ENCODE assay signal across 8 cellular contexts in genomic region chr6:123715243-123715863, GRCh38.
DNase-seq lines count a peak whose midpoint lies in the region; ATAC-seq and FAIRE-seq lines count a peak whose summit lies in the region.

No MANE protein-coding gene starts in this region.

- H3K9ac ChIP-seq in GM23248 (no peak overlapping the region), adipocyte (ENCODE audit: low read length) (no peak overlapping the region)

- 14 to 21% methylated on average over 5 of the region's 5 CpGs for WGBS in GM23248 (ENCODE audit: low coverage in 1 of 2, low lambda C conversion rate in 2 of 2, missing lambda C conversion rate in 2 of 2), 2 experiments

- H3K36me3 ChIP-seq in GM23248 (ENCODE audit: low read depth) (no peaks in the 10 kb centered on the region), adipocyte (ENCODE audit: control insufficient read depth, insufficient read depth, low read length, severe bottlenecking) (no peaks in the 10 kb centered on the region)

- H3K4me3 ChIP-seq in GM23248 (no peak overlapping the region), adipocyte (ENCODE audit: low read length) (no peak overlapping the region)

- ATAC-seq in HG03025 (IDR thresholded peaks at IDR 0.05; ENCODE audit: low FRiP score, unreplicated experiment) (no peak), GM21390 (IDR thresholded peaks at IDR 0.05; ENCODE audit: unreplicated experiment) (no peak)

- no peak overlapping the region for H3K27ac ChIP-seq in GM23248

- in situ Hi-C loops in GM23248 (cut with MboI) = loop anchor here (10.0 kb wide), 1 partner anchor 301 kb away; no protein-coding TSS in a partner anchor

- no peaks in the 10 kb centered on the region for H4K20me1 ChIP-seq in GM23248 (ENCODE audit: insufficient read depth)

- H3F3A ChIP-seq in GM23248 (ENCODE audit: insufficient read depth) = no peaks in the 10 kb centered on the region

- DNase-seq in Daoy (ENCODE audit: low read depth) (peak; percentile 5), GM23248 (peak; percentile 49), NCI-H1105 treated with DMSO at 0.1 percent for 48 hours (lab: John Stamatoyannopoulos, UW) (peak; percentile 72), adipocyte (ENCODE audit: low read depth) (peak; percentile 7), GM19240 (ENCODE audit: insufficient read length, low spot score) (no peak)

- no peak overlapping the region for H2AFZ ChIP-seq in GM23248

- H3K9me2 ChIP-seq in GM23248 (ENCODE audit: insufficient read depth) = no peaks in the 10 kb centered on the region

- FAIRE-seq in islet of Langerhans (lab: Jason Lieb, UNC) = peak; percentile 43

- H3K9me3 ChIP-seq in GM23248 (ENCODE audit: low read depth) = no peaks in the 10 kb centered on the region
- H3K9me3 ChIP-seq in adipocyte (ENCODE audit: control insufficient read depth, low read length) = no peaks in the 10 kb centered on the region

- H3K4me2 ChIP-seq in GM23248 (ENCODE audit: unreplicated experiment) = no peak overlapping the region

- H3K79me2 ChIP-seq in GM23248 (ENCODE audit: insufficient read depth) = no peaks in the 10 kb centered on the region

- H3K27me3 ChIP-seq in GM23248 (replicated peaks; ENCODE audit: insufficient read depth) (no peaks in the 10 kb centered on the region; the same call in none of the 2 replicates), adipocyte (replicated peaks; ENCODE audit: control insufficient read depth, insufficient read depth, low read length) (no peaks in the 10 kb centered on the region)

- H3K4me1 ChIP-seq in GM23248 (ENCODE audit: insufficient read depth) (no peaks in the 10 kb centered on the region), adipocyte (ENCODE audit: control insufficient read depth, insufficient read depth, low read length) (no peaks in the 10 kb centered on the region)
